Comparison of ENCODE assay signal across 9 cellular contexts in genomic region chr2:199596549-199596948, GRCh38.
DNase-seq lines count a peak whose midpoint lies in the region; ATAC-seq, FAIRE-seq and TF ChIP-seq lines count a peak whose summit lies in the region.
"Had no signal": no experiment of that assay in that cellular context is flagged by ENCODE, and none has a peak within 500 bp of the region (broad histone marks: within the 10 kb centered on the region; RNA-seq: fewer than 3 reads in every experiment).

No MANE protein-coding gene starts in this region.

- no peak for FAIRE-seq in GM12891 (lab: Jason Lieb, UNC)

- H3K27ac Mint-ChIP-seq in osteocyte (ENCODE audit: unreplicated experiment), result no peak overlapping the region

- no peak overlapping the region for H3K4me3 ChIP-seq in astrocyte of the cerebellum (ENCODE audit: low read depth, low read length)
- H3K4me3 ChIP-seq: SJSA1 had no signal

- peaks cover 19% of the 10 kb centered on the region for H3K27me3 Mint-ChIP-seq in osteocyte (ENCODE audit: unreplicated experiment)

- no peak overlapping the region for H3K4me3 Mint-ChIP-seq in osteocyte (ENCODE audit: unreplicated experiment)

- no peaks in the 10 kb centered on the region for H3K4me1 Mint-ChIP-seq in osteocyte (ENCODE audit: unreplicated experiment)

- TF ChIP-seq POLR2A in GM12891 (IDR thresholded peaks at IDR 0.05; ENCODE audit: low read depth, low read length), result no peak

- ATAC-seq in HG03342 (IDR thresholded peaks at IDR 0.05; ENCODE audit: unreplicated experiment) (no peak), HG02870 (IDR thresholded peaks at IDR 0.05; ENCODE audit: unreplicated experiment) (no peak)

- in situ Hi-C loops in astrocyte of the cerebellum (cut with HindIII; ENCODE audit: low sequenced_read_pairs), result no loop called here

- peak; percentile 51 for TF ChIP-seq CTCF in astrocyte of the cerebellum (IDR thresholded peaks at IDR 0.05; ENCODE audit: low read depth, low read length, missing control alignments)
- peak; percentile 32 for TF ChIP-seq CTCF in osteocyte (IDR thresholded peaks at IDR 0.05)

- DNase-seq in NCI-H2196 (lab: John Stamatoyannopoulos, UW; ENCODE audit: unreplicated experiment) (peak; percentile 2), NCI-H2196 treated with DMSO at 0.1 percent for 48 hours (lab: John Stamatoyannopoulos, UW; ENCODE audit: unreplicated experiment) (no peak), M059J (ENCODE audit: low read depth) (peak; percentile 23), astrocyte of the cerebellum (ENCODE audit: low read depth) (no peak), osteocyte (ENCODE audit: extremely low spot score, unreplicated experiment) (no peak), GM12891 (ENCODE audit: insufficient read length, low spot score) (no peak)

- H3K9me3 Mint-ChIP-seq in osteocyte (ENCODE audit: unreplicated experiment), result no peaks in the 10 kb centered on the region

- no peaks in the 10 kb centered on the region for H3K36me3 Mint-ChIP-seq in osteocyte (ENCODE audit: unreplicated experiment)

TF ChIP-seq in GM12891, 5 proteins besides CTCF, POLR2A, EP300 and RAD21:
- TF ChIP-seq SPI1 (IDR thresholded peaks at IDR 0.05; ENCODE audit: low read depth, low read length) (no peak), PAX5 (IDR thresholded peaks at IDR 0.05; ENCODE audit: insufficient read depth, low read length, severe bottlenecking) (no peak), POLR2AphosphoS5 (IDR thresholded peaks at IDR 0.05; ENCODE audit: low read depth, low read length) (no peak), POU2F2 (IDR thresholded peaks at IDR 0.05; ENCODE audit: low read depth, low read length) (no peak), TAF1 (IDR thresholded peaks at IDR 0.05; ENCODE audit: low read depth, low read length) (no peak)

Comparison
In these comparisons a context has a peak if more than half of its experiments do, and no peak if none do; other contexts are left out.
1. DNase-seq: peak in NCI-H2196 (single experiment) and M059J (single experiment); none in NCI-H2196 treated with DMSO at 0.1 percent for 48 hours (single experiment), astrocyte of the cerebellum (single experiment), osteocyte (single experiment) and GM12891 (single experiment).